Comparison of ENCODE assay signal across 19 cellular contexts in the genomic region with DNA sequence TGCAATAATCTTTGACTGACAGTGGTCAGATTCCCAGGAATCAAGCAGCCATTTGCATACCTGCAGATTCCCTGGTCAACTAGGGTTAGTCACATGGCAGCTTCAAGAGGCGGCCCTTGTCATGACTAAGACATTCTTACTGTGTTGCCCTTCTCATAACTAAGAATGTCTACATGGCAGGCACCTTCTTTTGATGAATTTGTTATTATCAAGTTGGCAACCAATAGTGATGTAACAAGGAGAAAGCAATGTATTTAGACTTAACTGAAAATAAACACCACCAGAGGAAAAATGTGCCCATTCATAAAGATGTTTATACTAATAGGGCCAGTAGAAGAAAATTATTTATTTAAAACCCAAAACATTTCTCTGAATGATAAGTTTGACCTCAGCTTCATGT.
DNase-seq lines count a peak whose midpoint lies in the region; ATAC-seq, FAIRE-seq and TF ChIP-seq lines count a peak whose summit lies in the region.
"Had no signal": no experiment of that assay in that cellular context is flagged by ENCODE, and none has a peak within 500 bp of the region (broad histone marks: within the 10 kb centered on the region; RNA-seq: fewer than 3 reads in every experiment).

No MANE protein-coding gene starts in this region.

- dilution Hi-C loops in IMR-90 (cut with HindIII; ENCODE audit: low sequenced_read_pairs, unreplicated experiment): no loop called here

- H3K9ac ChIP-seq in IMR-90 (ENCODE audit: low read depth, low read length): no peak overlapping the region
- H3K9ac ChIP-seq: KMS-11 had no signal

- 0 out of 2 replicates have a peak overlapping the region, but pooled peaks have one; percentile 53 for H2AK5ac ChIP-seq in IMR-90 (ENCODE audit: low read depth, low read length)

- H4K5ac ChIP-seq in IMR-90 (ENCODE audit: low read depth, low read length): 0 out of 2 replicates have a peak overlapping the region, but pooled peaks have one; percentile 42

- H2AK9ac ChIP-seq in IMR-90 (replicated peaks; ENCODE audit: low read depth, low read length, poor library complexity): peak overlapping the region; percentile 73

- in situ Hi-C loops in IMR-90 (cut with MboI; ENCODE audit: low sequenced_read_pairs): no loop called here

- CTCF ChIA-PET in IMR-90 (lab: Yijun Ruan, JAX): interaction anchor here (0.7 kb wide), 1 partner anchor 221 kb away, joined by 3 read pairs; no protein-coding TSS in a partner anchor

- no peak overlapping the region for H2BK5ac ChIP-seq in IMR-90 (ENCODE audit: low read depth, low read length, poor library complexity, severe bottlenecking)

- peaks cover 3% of the 10 kb centered on the region; the same call in 1 of the 2 replicates for H3K9me1 ChIP-seq in IMR-90 (ENCODE audit: insufficient read depth, low read length)

- DNase-seq in IMR-90 (peak; percentile 67), epithelial cell of esophagus (ENCODE audit: low read depth) (peak; percentile 12), kidney tubule cell (ENCODE audit: low spot score) (peak; percentile 64), renal cortical epithelial cell (ENCODE audit: low read depth) (peak; percentile 43), HTR-8/SVneo (ENCODE audit: insufficient read length, low spot score) (no peak), vagina (ENCODE audit: extremely low spot score in 2 of 2) (no peak)
- DNase-seq: BE2C; C1 segment of cervical spinal cord; CD4-positive, CD25-positive, alpha-beta regulatory T cell; CD8-positive, alpha-beta memory T cell; COR-L47; DMS 273 treated with DMSO at 0.1 percent for 48 hours; DMS53; DND-41; EL had no signal

- H3K4me2 ChIP-seq in IMR-90 (ENCODE audit: low read depth, low read length): no peak overlapping the region
- H3K4me2 ChIP-seq: KMS-11 had no signal

- no peak overlapping the region for H2BK15ac ChIP-seq in IMR-90 (ENCODE audit: low read depth, low read length)

- H3K36me3 ChIP-seq in IMR-90 (ENCODE audit: control insufficient read depth, insufficient read depth, low read length): no peaks in the 10 kb centered on the region
- H3K36me3 ChIP-seq in vagina: no peaks in the 10 kb centered on the region
- H3K36me3 ChIP-seq: BE2C had no signal

- no CpG with 5 or more reads among the region's 1 CpG for WGBS in IMR-90 (ENCODE audit: extremely low coverage in 2 of 2, insufficient read length in 1 of 2), 2 experiments

- H3K56ac ChIP-seq in IMR-90 (ENCODE audit: extremely low read depth, insufficient read depth, low read length): no peak overlapping the region

- H3K14ac ChIP-seq in IMR-90 (replicated peaks; ENCODE audit: low read depth, low read length): peak overlapping the region; percentile 44; the same call in 1 of the 2 replicates

- no peak overlapping the region for H2BK20ac ChIP-seq in IMR-90 (ENCODE audit: low read depth, low read length)

- no peaks in the 10 kb centered on the region for H3K79me1 ChIP-seq in IMR-90 (ENCODE audit: low read depth in 1 of 2, low read length in 2 of 2)

- intact Hi-C loops in IMR-90 (cut with micrococcal nuclease): no loop called here
- intact Hi-C loops in vagina (cut with DNase I): no loop called here

- TF ChIP-seq CTCF in IMR-90 (conservative IDR thresholded peaks at IDR 0.05; ENCODE audit: low read depth, low read length) (no peak), epithelial cell of esophagus (IDR thresholded peaks at IDR 0.05; ENCODE audit: insufficient read depth, low read depth, low read length, missing control alignments) (no peak), vagina (IDR thresholded peaks at IDR 0.05) (no peak)

- H2BK120ac ChIP-seq in IMR-90 (ENCODE audit: low read depth, low read length): peak overlapping the region; percentile 23; the same call in 1 of the 2 replicates

- H3K9me3 ChIP-seq in IMR-90 (ENCODE audit: control insufficient read depth, insufficient read depth, low read length): no peaks in the 10 kb centered on the region
- no peaks in the 10 kb centered on the region for H3K9me3 ChIP-seq in vagina
- H3K9me3 ChIP-seq: BE2C had no signal

- H3K4me3 ChIP-seq in IMR-90 (ENCODE audit: insufficient read depth, low read depth, low read length) (no peak overlapping the region), epithelial cell of esophagus (ENCODE audit: low read length) (no peak overlapping the region), vagina (no peak overlapping the region)
- H3K4me3 ChIP-seq: GM12878 had no signal

- H3K27me3 ChIP-seq in IMR-90 (ENCODE audit: control insufficient read depth, insufficient read depth, low read length) (no peaks in the 10 kb centered on the region), vagina (no peaks in the 10 kb centered on the region)
- H3K27me3 ChIP-seq: BE2C had no signal

- peak overlapping the region; percentile 80; the same call in 1 of the 2 replicates for H3K27ac ChIP-seq in IMR-90 (ENCODE audit: insufficient read depth, low read length)
- H3K27ac ChIP-seq in vagina: no peak overlapping the region
- H3K27ac ChIP-seq: KMS-11 had no signal

- peak overlapping the region; percentile 4; the same call in 1 of the 2 replicates for H3K18ac ChIP-seq in IMR-90 (ENCODE audit: low read depth, low read length)

- H3K4me1 ChIP-seq in IMR-90 (ENCODE audit: control insufficient read depth, insufficient read depth, low read length) (peaks cover 11% of the 10 kb centered on the region), vagina (no peaks in the 10 kb centered on the region)
- H3K4me1 ChIP-seq: BE2C had no signal

- H4K8ac ChIP-seq in IMR-90 (ENCODE audit: low read depth in 2 of 2, low read length in 2 of 2): no peak overlapping the region

- peak; percentile 78 for ATAC-seq in IMR-90 (ENCODE audit: low read depth)
- ATAC-seq in GM18868 (IDR thresholded peaks at IDR 0.05; ENCODE audit: unreplicated experiment): no peak
- ATAC-seq in GM19023 (IDR thresholded peaks at IDR 0.05; ENCODE audit: unreplicated experiment): no peak
- ATAC-seq: GM12878 had no signal

- no peak overlapping the region for H4K91ac ChIP-seq in IMR-90 (ENCODE audit: insufficient read depth, low read depth, low read length)

- no peak for TF ChIP-seq RAD21 in IMR-90 (IDR thresholded peaks at IDR 0.05; ENCODE audit: low read length)

- no peak overlapping the region for H2AFZ ChIP-seq in IMR-90 (replicated peaks; ENCODE audit: low read length, poor library complexity)

- TF ChIP-seq POLR2A in IMR-90 (IDR thresholded peaks at IDR 0.05; ENCODE audit: low read depth, low read length): no peak
- no peak for TF ChIP-seq POLR2A in vagina (IDR thresholded peaks at IDR 0.05)

- no peaks in the 10 kb centered on the region for H4K20me1 ChIP-seq in IMR-90 (ENCODE audit: insufficient read depth, low read length)

- H3K23ac ChIP-seq in IMR-90 (ENCODE audit: low read depth, low read length): peak overlapping the region; percentile 78; the same call in 1 of the 2 replicates

- BruUV-seq in IMR-90 (replicated peaks; lab: Mats Ljungman, UMichigan): no TSS peak

- 0 out of 2 replicates have a peak overlapping the region, but pooled peaks have one; percentile 25 for H3K4ac ChIP-seq in IMR-90 (ENCODE audit: low read depth, low read length)

- FAIRE-seq in HTR-8/SVneo (lab: Jason Lieb, UNC): no peak
- FAIRE-seq: GM12878 had no signal

- POLR2A ChIA-PET in IMR-90 (lab: Charles Lee; ENCODE audit: unreplicated experiment): no interaction called here

TF ChIP-seq in IMR-90, 13 proteins besides CTCF, POLR2A, EP300 and RAD21:
- no peak for TF ChIP-seq CEBPB (IDR thresholded peaks at IDR 0.05; ENCODE audit: low read depth, low read length)
- TF ChIP-seq, protein P1, sequence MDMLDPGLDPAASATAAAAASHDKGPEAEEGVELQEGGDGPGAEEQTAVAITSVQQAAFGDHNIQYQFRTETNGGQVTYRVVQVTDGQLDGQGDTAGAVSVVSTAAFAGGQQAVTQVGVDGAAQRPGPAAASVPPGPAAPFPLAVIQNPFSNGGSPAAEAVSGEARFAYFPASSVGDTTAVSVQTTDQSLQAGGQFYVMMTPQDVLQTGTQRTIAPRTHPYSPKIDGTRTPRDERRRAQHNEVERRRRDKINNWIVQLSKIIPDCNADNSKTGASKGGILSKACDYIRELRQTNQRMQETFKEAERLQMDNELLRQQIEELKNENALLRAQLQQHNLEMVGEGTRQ (IDR thresholded peaks at IDR 0.05; ENCODE audit: low read depth, low read length): 0 out of 2 replicates have a peak, but pooled peaks have one; percentile 15
TF ChIP-seq in IMR-90: peak in this region for 1.

Comparison
In these comparisons a context has a peak if more than half of its experiments do, and no peak if none do; other contexts are left out.
1. DNase-seq: peak in IMR-90 (single experiment), epithelial cell of esophagus (single experiment), kidney tubule cell (single experiment) and renal cortical epithelial cell (single experiment); none in HTR-8/SVneo (single experiment) and vagina (0 of 2).